Comparison of ENCODE assay signal across 1 cellular context in the genomic region with DNA sequence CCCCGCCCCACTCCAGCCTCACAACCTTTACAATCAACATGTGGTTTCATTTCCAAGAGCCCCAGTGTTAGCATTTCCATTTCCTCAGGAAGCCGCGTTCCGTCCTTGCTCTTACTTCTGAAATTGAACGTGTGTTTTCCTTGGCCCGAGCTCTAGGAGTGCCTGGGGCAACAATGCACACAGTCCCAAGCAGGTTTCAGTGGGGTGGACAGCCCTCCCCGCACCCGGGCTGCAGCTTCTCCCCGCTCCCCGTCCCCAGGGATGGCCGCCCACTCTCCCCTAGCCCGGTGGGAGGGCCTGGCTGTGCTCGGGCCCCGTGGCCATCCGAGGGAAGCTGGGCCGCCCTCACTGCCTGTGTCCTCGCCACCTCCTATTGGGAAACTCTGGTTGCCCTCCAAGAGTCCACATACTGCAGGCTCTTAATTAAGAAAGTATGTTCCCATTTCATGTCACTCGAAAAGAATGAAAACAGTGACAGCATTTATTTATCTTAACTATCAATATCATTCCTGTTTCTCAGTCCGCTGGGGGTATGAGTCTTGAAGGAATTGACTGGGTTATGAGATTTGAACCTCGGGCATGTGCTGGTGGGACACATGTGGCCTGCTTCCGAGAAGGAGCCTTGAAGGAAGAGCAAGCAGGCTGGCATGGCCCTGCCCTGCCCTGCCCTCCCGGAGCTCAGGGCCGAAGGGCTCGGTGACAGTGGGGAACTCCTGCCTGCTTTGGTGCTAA.
A peak's percentile ranks its signal among the peaks of the same experiment; 100 is the strongest.
TF ChIP-seq lines count a peak whose summit lies in the region.

No MANE protein-coding gene starts in this region.

TF ChIP-seq in IMR-90, 13 proteins besides CTCF, POLR2A, EP300 and RAD21 (continued from another document):
- TF ChIP-seq, protein P1, sequence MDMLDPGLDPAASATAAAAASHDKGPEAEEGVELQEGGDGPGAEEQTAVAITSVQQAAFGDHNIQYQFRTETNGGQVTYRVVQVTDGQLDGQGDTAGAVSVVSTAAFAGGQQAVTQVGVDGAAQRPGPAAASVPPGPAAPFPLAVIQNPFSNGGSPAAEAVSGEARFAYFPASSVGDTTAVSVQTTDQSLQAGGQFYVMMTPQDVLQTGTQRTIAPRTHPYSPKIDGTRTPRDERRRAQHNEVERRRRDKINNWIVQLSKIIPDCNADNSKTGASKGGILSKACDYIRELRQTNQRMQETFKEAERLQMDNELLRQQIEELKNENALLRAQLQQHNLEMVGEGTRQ (IDR thresholded peaks at IDR 0.05; ENCODE audit: low read depth, low read length) = peak; percentile 38; the same call in 1 of the 2 replicates
- TF ChIP-seq RFX5 (IDR thresholded peaks at IDR 0.05; ENCODE audit: low read depth, low read length) = no peak
- TF ChIP-seq MAFK (IDR thresholded peaks at IDR 0.05; ENCODE audit: low read depth, low read length) = no peak
- peak; percentile 42 for TF ChIP-seq FOS (IDR thresholded peaks at IDR 0.05; ENCODE audit: low read depth, low read length)
- peak; percentile 5; the same call in 1 of the 2 replicates for TF ChIP-seq MAZ (IDR thresholded peaks at IDR 0.05; ENCODE audit: borderline replicate concordance, low read depth, low read length)
TF ChIP-seq in IMR-90: peak in this region for 6.
